ENCODE assay signal across 1 cellular context in genomic region chr4:6546681-6547447, GRCh38.
TF ChIP-seq lines count a peak whose summit lies in the region.

No MANE protein-coding gene starts in this region.

TF ChIP-seq in HepG2, 621 proteins besides CTCF, POLR2A, EP300 and RAD21 (continued from another document and continues in another):
- TF ChIP-seq, protein P1, sequence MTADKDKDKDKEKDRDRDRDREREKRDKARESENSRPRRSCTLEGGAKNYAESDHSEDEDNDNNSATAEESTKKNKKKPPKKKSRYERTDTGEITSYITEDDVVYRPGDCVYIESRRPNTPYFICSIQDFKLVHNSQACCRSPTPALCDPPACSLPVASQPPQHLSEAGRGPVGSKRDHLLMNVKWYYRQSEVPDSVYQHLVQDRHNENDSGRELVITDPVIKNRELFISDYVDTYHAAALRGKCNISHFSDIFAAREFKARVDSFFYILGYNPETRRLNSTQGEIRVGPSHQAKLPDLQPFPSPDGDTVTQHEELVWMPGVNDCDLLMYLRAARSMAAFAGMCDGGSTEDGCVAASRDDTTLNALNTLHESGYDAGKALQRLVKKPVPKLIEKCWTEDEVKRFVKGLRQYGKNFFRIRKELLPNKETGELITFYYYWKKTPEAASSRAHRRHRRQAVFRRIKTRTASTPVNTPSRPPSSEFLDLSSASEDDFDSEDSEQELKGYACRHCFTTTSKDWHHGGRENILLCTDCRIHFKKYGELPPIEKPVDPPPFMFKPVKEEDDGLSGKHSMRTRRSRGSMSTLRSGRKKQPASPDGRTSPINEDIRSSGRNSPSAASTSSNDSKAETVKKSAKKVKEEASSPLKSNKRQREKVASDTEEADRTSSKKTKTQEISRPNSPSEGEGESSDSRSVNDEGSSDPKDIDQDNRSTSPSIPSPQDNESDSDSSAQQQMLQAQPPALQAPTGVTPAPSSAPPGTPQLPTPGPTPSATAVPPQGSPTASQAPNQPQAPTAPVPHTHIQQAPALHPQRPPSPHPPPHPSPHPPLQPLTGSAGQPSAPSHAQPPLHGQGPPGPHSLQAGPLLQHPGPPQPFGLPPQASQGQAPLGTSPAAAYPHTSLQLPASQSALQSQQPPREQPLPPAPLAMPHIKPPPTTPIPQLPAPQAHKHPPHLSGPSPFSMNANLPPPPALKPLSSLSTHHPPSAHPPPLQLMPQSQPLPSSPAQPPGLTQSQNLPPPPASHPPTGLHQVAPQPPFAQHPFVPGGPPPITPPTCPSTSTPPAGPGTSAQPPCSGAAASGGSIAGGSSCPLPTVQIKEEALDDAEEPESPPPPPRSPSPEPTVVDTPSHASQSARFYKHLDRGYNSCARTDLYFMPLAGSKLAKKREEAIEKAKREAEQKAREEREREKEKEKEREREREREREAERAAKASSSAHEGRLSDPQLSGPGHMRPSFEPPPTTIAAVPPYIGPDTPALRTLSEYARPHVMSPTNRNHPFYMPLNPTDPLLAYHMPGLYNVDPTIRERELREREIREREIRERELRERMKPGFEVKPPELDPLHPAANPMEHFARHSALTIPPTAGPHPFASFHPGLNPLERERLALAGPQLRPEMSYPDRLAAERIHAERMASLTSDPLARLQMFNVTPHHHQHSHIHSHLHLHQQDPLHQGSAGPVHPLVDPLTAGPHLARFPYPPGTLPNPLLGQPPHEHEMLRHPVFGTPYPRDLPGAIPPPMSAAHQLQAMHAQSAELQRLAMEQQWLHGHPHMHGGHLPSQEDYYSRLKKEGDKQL (CRISPR knock-in tag; IDR thresholded peaks at IDR 0.05; ENCODE audit: low read depth) = no peak
- TF ChIP-seq NONO (IDR thresholded peaks at IDR 0.05) (no peak), NONO (CRISPR knock-in tag; conservative IDR thresholded peaks at IDR 0.05) (no peak), ARNT (IDR thresholded peaks at IDR 0.05) (no peak), KDM1A (CRISPR knock-in tag; IDR thresholded peaks at IDR 0.05) (no peak), ZNF841 (CRISPR knock-in tag; IDR thresholded peaks at IDR 0.05; ENCODE audit: borderline replicate concordance) (no peak), ZNF17 (CRISPR knock-in tag; IDR thresholded peaks at IDR 0.05) (no peak), BHLHE40 (IDR thresholded peaks at IDR 0.05; ENCODE audit: low read length) (no peak), DNMT3B (CRISPR knock-in tag; conservative IDR thresholded peaks at IDR 0.05) (peak; percentile 98), CSRNP2 (CRISPR knock-in tag; conservative IDR thresholded peaks at IDR 0.05; ENCODE audit: low read depth) (no peak), ARNT2 (CRISPR knock-in tag; IDR thresholded peaks at IDR 0.05; ENCODE audit: low read depth) (peak; percentile 90), CBFB (CRISPR knock-in tag; IDR thresholded peaks at IDR 0.05) (no peak), ATF1 (CRISPR knock-in tag; IDR thresholded peaks at IDR 0.05) (no peak), POLR2G (IDR thresholded peaks at IDR 0.05; ENCODE audit: low read depth, low read length) (no peak), ZSCAN12 (CRISPR knock-in tag; IDR thresholded peaks at IDR 0.05) (peak; percentile 91), ZNF792 (CRISPR knock-in tag; IDR thresholded peaks at IDR 0.05) (0 out of 2 replicates have a peak, but pooled peaks have one; percentile 67), HINFP (CRISPR knock-in tag; IDR thresholded peaks at IDR 0.05; ENCODE audit: low read depth) (peak; percentile 47; the same call in 1 of the 2 replicates), RCOR2 (CRISPR knock-in tag; IDR thresholded peaks at IDR 0.05) (no peak), ZMYM2 (CRISPR knock-in tag; IDR thresholded peaks at IDR 0.05) (no peak), ETV5 (CRISPR knock-in tag; IDR thresholded peaks at IDR 0.05; ENCODE audit: borderline replicate concordance) (0 out of 2 replicates have a peak, but pooled peaks have one; percentile 31), BORCS8-MEF2B (CRISPR knock-in tag; IDR thresholded peaks at IDR 0.05) (peak; percentile 97), REST (IDR thresholded peaks at IDR 0.05; ENCODE audit: borderline replicate concordance in 1 of 2, low read depth in 1 of 2, low read length in 2 of 2) (peak; percentile 87 to 99), SYNCRIP (IDR thresholded peaks at IDR 0.05; ENCODE audit: insufficient read depth, low read depth, low read length) (no peak), PLSCR1 (CRISPR knock-in tag; IDR thresholded peaks at IDR 0.05; ENCODE audit: borderline replicate concordance) (no peak), ZNF614 (CRISPR knock-in tag; IDR thresholded peaks at IDR 0.05; ENCODE audit: borderline replicate concordance) (no peak), TARDBP (CRISPR knock-in tag; IDR thresholded peaks at IDR 0.05) (no peak), KAT2B (IDR thresholded peaks at IDR 0.05; ENCODE audit: borderline replicate concordance, low read depth, low read length) (no peak), ZNF607 (CRISPR knock-in tag; IDR thresholded peaks at IDR 0.05; ENCODE audit: borderline replicate concordance) (0 out of 2 replicates have a peak, but pooled peaks have one; percentile 62), AGO1 (IDR thresholded peaks at IDR 0.05; ENCODE audit: low read depth, low read length, poor library complexity, severe bottlenecking) (no peak), ZNF382 (CRISPR knock-in tag; IDR thresholded peaks at IDR 0.05; ENCODE audit: borderline replicate concordance) (no peak), SRSF4 (IDR thresholded peaks at IDR 0.05; ENCODE audit: low read depth, low read length, poor library complexity, severe bottlenecking) (no peak), KDM6A (CRISPR knock-in tag; IDR thresholded peaks at IDR 0.05; ENCODE audit: low read depth) (no peak), MLXIP (CRISPR knock-in tag; IDR thresholded peaks at IDR 0.05; ENCODE audit: borderline replicate concordance) (peak; percentile 85; the same call in 1 of the 2 replicates), SNAI1 (CRISPR knock-in tag; IDR thresholded peaks at IDR 0.05; ENCODE audit: borderline replicate concordance) (no peak), AGO2 (optimal IDR thresholded peaks at IDR 0.05; ENCODE audit: low read depth, low read length) (no peak), BRD4 (CRISPR knock-in tag; IDR thresholded peaks at IDR 0.05) (no peak), MEF2D (CRISPR knock-in tag; IDR thresholded peaks at IDR 0.05) (peak; percentile 56; the same call in 1 of the 2 replicates), RFXAP (CRISPR knock-in tag; IDR thresholded peaks at IDR 0.05; ENCODE audit: borderline replicate concordance) (peak; percentile 78; the same call in 1 of the 2 replicates), MAFK (conservative IDR thresholded peaks at IDR 0.05 in 1 of 2, IDR thresholded peaks at IDR 0.05 in 1 of 2; ENCODE audit: low read length in 2 of 2) (no peak)
- TF ChIP-seq, protein P2, sequence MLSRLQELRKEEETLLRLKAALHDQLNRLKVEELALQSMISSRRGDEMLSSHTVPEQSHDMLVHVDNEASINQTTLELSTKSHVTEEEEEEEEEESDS (CRISPR knock-in tag; IDR thresholded peaks at IDR 0.05; ENCODE audit: borderline replicate concordance) = no peak
- TF ChIP-seq, protein P3, sequence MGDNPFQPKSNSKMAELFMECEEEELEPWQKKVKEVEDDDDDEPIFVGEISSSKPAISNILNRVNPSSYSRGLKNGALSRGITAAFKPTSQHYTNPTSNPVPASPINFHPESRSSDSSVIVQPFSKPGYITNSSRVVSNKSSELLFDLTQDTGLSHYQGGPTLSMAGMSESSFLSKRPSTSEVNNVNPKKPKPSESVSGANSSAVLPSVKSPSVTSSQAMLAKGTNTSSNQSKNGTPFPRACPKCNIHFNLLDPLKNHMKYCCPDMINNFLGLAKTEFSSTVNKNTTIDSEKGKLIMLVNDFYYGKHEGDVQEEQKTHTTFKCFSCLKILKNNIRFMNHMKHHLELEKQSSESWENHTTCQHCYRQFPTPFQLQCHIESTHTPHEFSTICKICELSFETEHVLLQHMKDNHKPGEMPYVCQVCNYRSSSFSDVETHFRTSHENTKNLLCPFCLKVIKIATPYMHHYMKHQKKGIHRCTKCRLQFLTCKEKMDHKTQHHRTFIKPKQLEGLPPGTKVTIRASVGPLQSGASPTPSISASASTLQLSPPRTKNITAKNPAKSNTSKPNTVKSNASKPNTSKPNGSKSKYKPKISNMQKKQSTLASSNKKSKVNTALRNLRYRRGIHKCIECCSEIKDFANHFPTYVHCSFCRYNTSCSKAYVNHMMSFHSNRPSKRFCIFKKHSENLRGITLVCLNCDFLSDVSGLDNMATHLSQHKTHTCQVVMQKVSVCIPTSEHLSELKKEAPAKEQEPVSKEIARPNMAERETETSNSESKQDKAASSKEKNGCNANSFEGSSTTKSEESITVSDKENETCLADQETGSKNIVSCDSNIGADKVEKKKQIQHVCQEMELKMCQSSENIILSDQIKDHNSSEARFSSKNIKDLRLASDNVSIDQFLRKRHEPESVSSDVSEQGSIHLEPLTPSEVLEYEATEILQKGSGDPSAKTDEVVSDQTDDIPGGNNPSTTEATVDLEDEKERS (CRISPR knock-in tag; IDR thresholded peaks at IDR 0.05) = no peak
- TF ChIP-seq, protein P4, sequence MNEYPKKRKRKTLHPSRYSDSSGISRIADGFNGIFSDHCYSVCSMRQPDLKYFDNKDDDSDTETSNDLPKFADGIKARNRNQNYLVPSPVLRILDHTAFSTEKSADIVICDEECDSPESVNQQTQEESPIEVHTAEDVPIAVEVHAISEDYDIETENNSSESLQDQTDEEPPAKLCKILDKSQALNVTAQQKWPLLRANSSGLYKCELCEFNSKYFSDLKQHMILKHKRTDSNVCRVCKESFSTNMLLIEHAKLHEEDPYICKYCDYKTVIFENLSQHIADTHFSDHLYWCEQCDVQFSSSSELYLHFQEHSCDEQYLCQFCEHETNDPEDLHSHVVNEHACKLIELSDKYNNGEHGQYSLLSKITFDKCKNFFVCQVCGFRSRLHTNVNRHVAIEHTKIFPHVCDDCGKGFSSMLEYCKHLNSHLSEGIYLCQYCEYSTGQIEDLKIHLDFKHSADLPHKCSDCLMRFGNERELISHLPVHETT (CRISPR knock-in tag; conservative IDR thresholded peaks at IDR 0.05) = no peak; the same call in 1 of the 2 replicates
